Comparison of ENCODE assay signal across 9 cellular contexts in the genomic region with DNA sequence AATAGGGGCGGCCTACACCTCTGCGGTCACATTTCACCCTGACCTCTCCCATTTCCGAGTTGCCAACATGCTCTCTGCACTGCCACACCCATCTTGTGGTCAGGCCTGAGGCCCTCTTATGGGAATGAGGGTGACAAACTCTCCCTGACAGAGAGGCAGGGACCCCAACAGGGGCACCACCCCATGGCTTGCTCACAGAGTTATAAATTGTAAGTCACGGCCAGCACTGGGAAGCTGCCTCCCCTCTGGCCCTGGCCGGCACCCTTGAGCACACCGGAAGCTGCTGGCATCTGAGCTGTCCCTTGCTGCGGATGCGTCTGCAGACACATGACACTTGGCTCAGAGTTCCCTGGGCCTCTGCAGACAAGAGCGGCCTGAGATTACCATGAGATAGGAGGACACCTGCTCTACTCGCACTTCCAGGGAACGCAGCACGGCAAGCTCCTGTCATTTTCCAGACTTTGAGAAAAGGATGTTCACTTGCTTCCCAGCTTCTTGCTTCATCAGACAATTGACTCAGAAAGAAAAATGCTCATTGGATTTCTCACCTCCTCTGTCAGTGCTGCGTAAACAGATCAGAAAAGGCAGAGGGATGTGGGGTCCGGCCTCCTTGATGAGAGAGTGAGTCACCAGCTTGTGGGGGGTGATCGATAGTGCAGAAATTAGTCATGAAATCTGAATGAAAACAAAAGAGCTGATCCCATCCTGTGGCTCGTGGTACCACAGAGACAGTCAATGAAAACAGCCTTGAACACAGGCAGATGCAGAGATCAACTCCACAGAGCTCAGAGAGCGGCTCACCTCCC.
A peak's percentile ranks its signal among the peaks of the same experiment; 100 is the strongest.
DNase-seq lines count a peak whose midpoint lies in the region; ATAC-seq and TF ChIP-seq lines count a peak whose summit lies in the region.
"Had no signal": no experiment of that assay in that cellular context is flagged by ENCODE, and none has a peak within 500 bp of the region (broad histone marks: within the 10 kb centered on the region; RNA-seq: fewer than 3 reads in every experiment).

No MANE protein-coding gene starts in this region.

- ATAC-seq in thoracic aorta (ENCODE audit: insufficient number of reproducible peaks, low FRiP score, low read depth), result no peak
- no peak for ATAC-seq in GM18520 (IDR thresholded peaks at IDR 0.05; ENCODE audit: unreplicated experiment)

- DNase-seq in right atrium auricular region (ENCODE audit: low spot score), result peak; percentile 23
- DNase-seq in left ventricle myocardium inferior, result no peak
- peak; percentile 62 for DNase-seq in activated T-helper 2 cell treated with anti-CD3 and anti-CD28 coated beads, Interferon-gamma antibody, Interleukin-2, Interleukin-4, amounts not matched to agents 10 μg/mL and 5 μg/mL and 100 μg/mL, durations not matched to agents 14 hours and 24 hours and 36 hours (ENCODE audit: low spot score)
- peak; percentile 84 for DNase-seq in kidney epithelial cell (ENCODE audit: low read depth)
- no peak for DNase-seq in thoracic aorta (ENCODE audit: low spot score)
- no peak for DNase-seq in iPS-NIHi11 (ENCODE audit: low spot score)
- DNase-seq in GOT3 (lab: John Stamatoyannopoulos, UW), result no peak

- peaks cover 16% of the 10 kb centered on the region for H3K4me1 Mint-ChIP-seq in activated T-helper 2 cell treated with anti-CD3 and anti-CD28 coated beads, Interferon-gamma antibody, Interleukin-2, Interleukin-4, amounts not matched to agents 10 μg/mL and 5 μg/mL and 100 μg/mL, durations not matched to agents 14 hours and 24 hours and 36 hours (ENCODE audit: low read depth)
- H3K4me1 Mint-ChIP-seq: mesothelial cell of epicardium had no signal

- peaks cover 0 to 13% of the 10 kb centered on the region in 2 donors for H3K4me1 ChIP-seq in right atrium auricular region
- H3K4me1 ChIP-seq in left ventricle myocardium inferior, result peaks cover 23% of the 10 kb centered on the region
- peaks cover 10 to 30% of the 10 kb centered on the region in 2 donors for H3K4me1 ChIP-seq in thoracic aorta (ENCODE audit: control insufficient read depth in 1 of 2, low read depth in 2 of 2)

- H3K27me3 Mint-ChIP-seq in activated T-helper 2 cell treated with anti-CD3 and anti-CD28 coated beads, Interferon-gamma antibody, Interleukin-2, Interleukin-4, amounts not matched to agents 10 μg/mL and 5 μg/mL and 100 μg/mL, durations not matched to agents 14 hours and 24 hours and 36 hours (ENCODE audit: low read depth), result no peaks in the 10 kb centered on the region

- TF ChIP-seq CTCF in right atrium auricular region (IDR thresholded peaks at IDR 0.05) (no peak), left ventricle myocardium inferior (IDR thresholded peaks at IDR 0.05; ENCODE audit: borderline replicate concordance) (no peak), kidney epithelial cell (IDR thresholded peaks at IDR 0.05; ENCODE audit: insufficient read depth, low read length, poor library complexity, severe bottlenecking) (no peak), thoracic aorta (IDR thresholded peaks at IDR 0.05) (no peak)

- intact Hi-C loops in left ventricle myocardium inferior (cut with micrococcal nuclease), result no loop called here
- intact Hi-C loops in activated T-helper 2 cell treated with anti-CD3 and anti-CD28 coated beads, Interferon-gamma antibody, Interleukin-2, Interleukin-4, amounts not matched to agents 10 μg/mL and 5 μg/mL and 100 μg/mL, durations not matched to agents 14 hours and 24 hours and 36 hours (cut with micrococcal nuclease), result loop anchor here (1.0 to 2.0 kb wide), 6 partner anchors 11 to 60 kb away; no protein-coding TSS in a partner anchor

- H3K9me3 ChIP-seq in right atrium auricular region, result no peaks in the 10 kb centered on the region
- no peaks in the 10 kb centered on the region for H3K9me3 ChIP-seq in left ventricle myocardium inferior (replicated peaks)
- no peaks in the 10 kb centered on the region for H3K9me3 ChIP-seq in thoracic aorta

- H3K9me3 Mint-ChIP-seq in activated T-helper 2 cell treated with anti-CD3 and anti-CD28 coated beads, Interferon-gamma antibody, Interleukin-2, Interleukin-4, amounts not matched to agents 10 μg/mL and 5 μg/mL and 100 μg/mL, durations not matched to agents 14 hours and 24 hours and 36 hours, result no peaks in the 10 kb centered on the region
- H3K9me3 Mint-ChIP-seq: mesothelial cell of epicardium had no signal

- H3K36me3 ChIP-seq in right atrium auricular region, result no peaks in the 10 kb centered on the region
- H3K36me3 ChIP-seq in left ventricle myocardium inferior, result no peaks in the 10 kb centered on the region
- no peaks in the 10 kb centered on the region for H3K36me3 ChIP-seq in kidney epithelial cell (ENCODE audit: control insufficient read depth, insufficient read depth, low read length)
- H3K36me3 ChIP-seq in thoracic aorta, result no peaks in the 10 kb centered on the region

- peak overlapping the region; percentile 98 for H3K27ac Mint-ChIP-seq in activated T-helper 2 cell treated with anti-CD3 and anti-CD28 coated beads, Interferon-gamma antibody, Interleukin-2, Interleukin-4, amounts not matched to agents 10 μg/mL and 5 μg/mL and 100 μg/mL, durations not matched to agents 14 hours and 24 hours and 36 hours
- H3K27ac Mint-ChIP-seq: mesothelial cell of epicardium had no signal

- H3K27ac ChIP-seq in right atrium auricular region, result no peak overlapping the region
- no peak overlapping the region for H3K27ac ChIP-seq in left ventricle myocardium inferior (replicated peaks)
- peak overlapping the region; percentile 7 to 60 for H3K27ac ChIP-seq in thoracic aorta

- no peaks in the 10 kb centered on the region for H3K27me3 ChIP-seq in right atrium auricular region
- H3K27me3 ChIP-seq in left ventricle myocardium inferior (ENCODE audit: low read depth), result no peaks in the 10 kb centered on the region
- no peaks in the 10 kb centered on the region for H3K27me3 ChIP-seq in kidney epithelial cell (ENCODE audit: control insufficient read depth, insufficient read depth, low read length)
- no peaks in the 10 kb centered on the region for H3K27me3 ChIP-seq in thoracic aorta (replicated peaks; ENCODE audit: insufficient read depth)

- peaks cover 32% of the 10 kb centered on the region for H3K36me3 Mint-ChIP-seq in activated T-helper 2 cell treated with anti-CD3 and anti-CD28 coated beads, Interferon-gamma antibody, Interleukin-2, Interleukin-4, amounts not matched to agents 10 μg/mL and 5 μg/mL and 100 μg/mL, durations not matched to agents 14 hours and 24 hours and 36 hours (ENCODE audit: low read depth)
- H3K36me3 Mint-ChIP-seq: mesothelial cell of epicardium had no signal

- H3K4me3 ChIP-seq in right atrium auricular region, result no peak overlapping the region
- no peak overlapping the region for H3K4me3 ChIP-seq in left ventricle myocardium inferior
- no peak overlapping the region for H3K4me3 ChIP-seq in kidney epithelial cell (ENCODE audit: low read depth, low read length)
- no peak overlapping the region for H3K4me3 ChIP-seq in thoracic aorta

- peak overlapping the region; percentile 46 for H3K4me3 Mint-ChIP-seq in activated T-helper 2 cell treated with anti-CD3 and anti-CD28 coated beads, Interferon-gamma antibody, Interleukin-2, Interleukin-4, amounts not matched to agents 10 μg/mL and 5 μg/mL and 100 μg/mL, durations not matched to agents 14 hours and 24 hours and 36 hours (ENCODE audit: low read depth)
- H3K4me3 Mint-ChIP-seq: mesothelial cell of epicardium had no signal

Comparison
In these comparisons a context has a peak if more than half of its experiments do, and no peak if none do; other contexts are left out.
1. DNase-seq: peak in right atrium auricular region (single experiment), activated T-helper 2 cell treated with anti-CD3 and anti-CD28 coated beads, Interferon-gamma antibody, Interleukin-2, Interleukin-4, amounts not matched to agents 10 μg/mL and 5 μg/mL and 100 μg/mL, durations not matched to agents 14 hours and 24 hours and 36 hours (single experiment) and kidney epithelial cell (single experiment); none in left ventricle myocardium inferior (single experiment), thoracic aorta (single experiment), iPS-NIHi11 (single experiment) and GOT3 (single experiment).
2. H3K27ac ChIP-seq: peak in thoracic aorta (2 of 2); none in right atrium auricular region (0 of 2) and left ventricle myocardium inferior (single experiment).